In genomic region chr18:12014976-12015696, GRCh38 we compare ENCODE assay signal across 15 cellular contexts. TPM values are rescaled to one million over a fixed set of nuclear protein-coding genes. Genes with fewer than 3 reads are reported as not detected.
A peak's percentile ranks its signal among the peaks of the same experiment; 100 is the strongest.
DNase-seq lines count a peak whose midpoint lies in the region; ATAC-seq, FAIRE-seq and TF ChIP-seq lines count a peak whose summit lies in the region.
"Had no signal": no experiment of that assay in that cellular context is flagged by ENCODE, and none has a peak within 500 bp of the region (broad histone marks: within the 10 kb centered on the region; RNA-seq: fewer than 3 reads in every experiment).

No MANE protein-coding gene starts in this region.

- H3K4me1 ChIP-seq in K562 (replicated peaks in 1 of 2; ENCODE audit: control insufficient read depth in 2 of 2, insufficient read depth in 2 of 2, low read length in 2 of 2) (no peaks in the 10 kb centered on the region), keratinocyte (ENCODE audit: control insufficient read depth, extremely low read depth, insufficient read depth, low read length) (peaks cover 22% of the 10 kb centered on the region)

- WGBS in K562 (ENCODE audit: insufficient coverage, low coverage, missing lambda C conversion rate): 33% methylated on average over 10 of the region's 11 CpGs

- H3K36me3 ChIP-seq in K562 (ENCODE audit: control insufficient read depth, insufficient read depth, low read length) (no peaks in the 10 kb centered on the region), keratinocyte (ENCODE audit: control insufficient read depth in 2 of 2, extremely low read depth in 1 of 2, insufficient read depth in 2 of 2, low read length in 2 of 2) (peaks cover 2 to 6% of the 10 kb centered on the region in 2 experiments)
- H3K36me3 ChIP-seq: brain microvascular endothelial cell had no signal

- TF ChIP-seq POLR2A in K562 (conservative IDR thresholded peaks at IDR 0.05): no peak

- POLR2A ChIA-PET in K562 (lab: Yijun Ruan, JAX): interaction anchor here (0.9 kb wide), 1 partner anchor 17 kb away, joined by 3 read pairs; no protein-coding TSS in a partner anchor
- POLR2A ChIA-PET in HEK293T (lab: Yijun Ruan, JAX): no interaction called here

- BruUV-seq in K562 (replicated peaks; lab: Mats Ljungman, UMichigan): no TSS peak

- DNase-seq in D341Med (ENCODE audit: low spot score) (peak; percentile 25), K562 (ENCODE audit: extremely low read depth in 1 of 4, low spot score in 3 of 4) (no peak), keratinocyte (ENCODE audit: low read depth, low spot score) (no peak), posterior vena cava (ENCODE audit: low spot score) (peak; percentile 45), HEK293T (ENCODE audit: extremely low spot score) (no peak), hypothalamus (lab: John Stamatoyannopoulos, UW) (no peak)
- no peak for DNase-seq in activated effector memory CD4-positive, alpha-beta T cell treated with Interleukin-2 at 50 U/mL for 16 hours
- DNase-seq: brain microvascular endothelial cell; DMS 273 treated with DMSO at 0.1 percent for 48 hours; KBM-7; naive thymus-derived CD4-positive, alpha-beta T cell; NCI-H1694 treated with DMSO at 0.1 percent for 48 hours; stimulated activated CD8-positive, alpha-beta memory T cell treated with anti-CD3 and anti-CD28 coated beads, Interleukin-4, amount 100 ng/mL, for 48 hours had no signal

- H4K20me1 ChIP-seq in K562 (replicated peaks; ENCODE audit: control insufficient read depth, insufficient read depth, low read length) (peaks cover 5% of the 10 kb centered on the region; the same call in 1 of the 2 replicates), keratinocyte (ENCODE audit: control insufficient read depth, extremely low read depth, insufficient read depth, low read length) (no peaks in the 10 kb centered on the region)

- H3K4me2 ChIP-seq in K562 (ENCODE audit: insufficient read depth, low read length) (no peak overlapping the region), keratinocyte (ENCODE audit: control insufficient read depth, extremely low read depth, insufficient read depth, low read depth, low read length) (no peak overlapping the region)

- H3K9me1 ChIP-seq in K562 (ENCODE audit: control insufficient read depth, insufficient read depth, low read length) (no peaks in the 10 kb centered on the region), keratinocyte (ENCODE audit: control insufficient read depth, extremely low read depth, insufficient read depth, low read length) (no peaks in the 10 kb centered on the region)

- CTCF ChIA-PET in K562 (lab: Yijun Ruan, JAX; ENCODE audit: low intra/inter-chr PET ratio) (no interaction called here), HEK293T (lab: Yijun Ruan, JAX) (interaction anchor here (1.3 kb wide), 1 partner anchor 24 kb away, joined by 3 read pairs; no protein-coding TSS in a partner anchor)

- dilution Hi-C loops in keratinocyte (cut with MboI; ENCODE audit: extremely low pct_ligation_motif_present, low sequenced_read_pairs): no loop called here

- H3K4me3 ChIP-seq in K562 (no peak overlapping the region), keratinocyte (ENCODE audit: control insufficient read depth in 2 of 3, extremely low read depth in 1 of 3, insufficient read depth in 2 of 3, low read depth in 1 of 3, low read length in 3 of 3) (no peak overlapping the region)

- TF ChIP-seq EP300 in K562 (IDR thresholded peaks at IDR 0.05; ENCODE audit: low read length): no peak

- no peak for FAIRE-seq in K562 (lab: Jason Lieb, UNC)
- FAIRE-seq in keratinocyte (lab: Jason Lieb, UNC): peak; percentile 17
- FAIRE-seq: endometrium had no signal

- ATAC-seq in K562 (no peak), GM19351 (IDR thresholded peaks at IDR 0.05; ENCODE audit: unreplicated experiment) (no peak)
- ATAC-seq: naive thymus-derived CD4-positive, alpha-beta T cell had no signal

- H3K27ac ChIP-seq in K562 (ENCODE audit: extremely low read depth, low read depth, low read length) (no peak overlapping the region), keratinocyte (ENCODE audit: control insufficient read depth, insufficient read depth, low read length) (peak overlapping the region; percentile 15)
- H3K27ac ChIP-seq: brain microvascular endothelial cell had no signal

- TF ChIP-seq CTCF in K562 (IDR thresholded peaks at IDR 0.05 in 2 of 3, conservative IDR thresholded peaks at IDR 0.05 in 1 of 3; ENCODE audit: insufficient read depth in 2 of 3, low read depth in 1 of 3, low read length in 3 of 3) (no peak), keratinocyte (optimal IDR thresholded peaks at IDR 0.05 in 1 of 3, IDR thresholded peaks at IDR 0.05 in 1 of 3, conservative IDR thresholded peaks at IDR 0.05 in 1 of 3; ENCODE audit: extremely low read depth in 1 of 3, insufficient read depth in 2 of 3, low read length in 3 of 3) (no peak)

- H3K79me2 ChIP-seq in K562 (ENCODE audit: control insufficient read depth, insufficient read depth, low read length) (no peaks in the 10 kb centered on the region), keratinocyte (ENCODE audit: control insufficient read depth, insufficient read depth, low read length) (no peaks in the 10 kb centered on the region)

- no peak for TF ChIP-seq RAD21 in K562 (CRISPR knock-in tag; conservative IDR thresholded peaks at IDR 0.05 in 1 of 2, IDR thresholded peaks at IDR 0.05 in 1 of 2)

- H2AFZ ChIP-seq in K562 (ENCODE audit: low read depth, low read length) (no peak overlapping the region), keratinocyte (ENCODE audit: control insufficient read depth, low read length) (no peak overlapping the region)

- in situ Hi-C loops in K562 (cut with MboI): no loop called here

- intact Hi-C loops in K562 (cut with micrococcal nuclease) (no loop called here), posterior vena cava (cut with DNase I) (no loop called here)

- H3K9ac ChIP-seq in K562 (ENCODE audit: insufficient read depth in 1 of 2, low read depth in 2 of 2, low read length in 2 of 2) (no peak overlapping the region), keratinocyte (ENCODE audit: control insufficient read depth, extremely low read depth, insufficient read depth, low read length) (no peak overlapping the region)

- H3K27me3 ChIP-seq in K562 (ENCODE audit: control insufficient read depth in 2 of 2, insufficient read depth in 2 of 2, low read length in 2 of 2) (peaks cover 0 to 11% of the 10 kb centered on the region in 2 experiments; a peak in 1 of 5 replicates), keratinocyte (ENCODE audit: control insufficient read depth, extremely low read depth, insufficient read depth, low read length) (no peaks in the 10 kb centered on the region)
- H3K27me3 ChIP-seq: brain microvascular endothelial cell had no signal

- H3K9me3 ChIP-seq in K562 (replicated peaks; ENCODE audit: control insufficient read depth, insufficient read depth, low read depth, low read length): no peaks in the 10 kb centered on the region
- no peaks in the 10 kb centered on the region for H3K9me3 ChIP-seq in keratinocyte (ENCODE audit: control insufficient read depth, low read depth, low read length)

TF ChIP-seq in K562, 482 proteins besides CTCF, POLR2A, EP300 and RAD21:
- TF ChIP-seq SPI1 (IDR thresholded peaks at IDR 0.05; ENCODE audit: borderline replicate concordance, low read depth, low read length) (peak; percentile 43; the same call in 1 of the 2 replicates), XRCC5 (IDR thresholded peaks at IDR 0.05; ENCODE audit: low read depth, low read length) (no peak)

TF ChIP-seq in HEK293T, 16 proteins besides CTCF, POLR2A, EP300 and RAD21:
- TF ChIP-seq CTBP1 (IDR thresholded peaks at IDR 0.05; ENCODE audit: borderline replicate concordance): no peak

RNA-seq across cellular contexts. Expression of gene IMPA2, which starts 33.8 kb away (rescaled TPM):
- total RNA-seq in K562 (2011; cell fraction: chromatin; rRNA removed; ENCODE audit: low replicate concordance): 4.3 and 7.6 TPM in 2 replicates
- total RNA-seq in K562 (2011; cell fraction: nucleolus; rRNA removed): 7.0 and 8.0 TPM in 2 replicates
- 8.5 and 8.9 TPM in 2 replicates for total RNA-seq in K562 (2011; cell fraction: nucleoplasm; rRNA removed)
- total RNA-seq in K562 (2014; rRNA removed) (8.3 and 10.2 TPM in 2 replicates), K562 (2014; rRNA removed; fragmentation: Illumina TruSeq; extraction: Trizol) (4.3 and 5.8 TPM in 2 replicates), K562 (2015; rRNA removed; fragmentation: Illumina TruSeq; extraction: Trizol) (5.2 and 5.7 TPM in 2 replicates), K562 (2021) (11.3 and 13.2 TPM in 2 replicates), posterior vena cava (10 to 100 TPM; 14.9 to 31.5 TPM)
- polyA plus RNA-seq in K562 (2011; rRNA removed) (3.4 and 3.5 TPM in 2 replicates), K562 (2014; fragmentation: Illumina TruSeq; extraction: Trizol) (7.1 and 8.7 TPM in 2 replicates), K562 (2014; fragmentation: Nextera tagmentation; extraction: Ambion mirVana) (under 1 TPM; 0.62 to 0.98 TPM), K562 (2014; rRNA removed) (3.9 and 10.6 TPM in 2 replicates), keratinocyte (9.9 to 18.7 TPM (median 17.6 TPM) in 3 replicates)
- polyA plus RNA-seq in K562 (2011; cell fraction: cytosol; rRNA removed): 4.0 and 6.5 TPM in 2 replicates
- polyA plus RNA-seq in K562 (2011; cell fraction: nucleus; rRNA removed): 9.3 and 9.5 TPM in 2 replicates
- polyA plus RNA-seq in K562 (2012): 9.5 and 12.2 TPM in 2 replicates
- polyA minus RNA-seq in K562 (2011; rRNA and poly(A)+ RNA removed): 1.7 and 2.3 TPM in 2 replicates
- polyA minus RNA-seq in K562 (2011; cell fraction: cytosol; rRNA and poly(A)+ RNA removed): 2.2 and 2.7 TPM in 2 replicates
- 2.3 and 4.4 TPM in 2 replicates for polyA minus RNA-seq in K562 (2011; cell fraction: nucleus; rRNA and poly(A)+ RNA removed)
- 66.4 TPM for polyA plus RNA-seq in keratinocyte (2011; ENCODE audit: low read depth)
- 11.2 and 14.0 TPM in 2 replicates for polyA plus RNA-seq in keratinocyte (2011; cell fraction: cytosol; rRNA removed)
- 11.4 TPM in 2 replicates for polyA plus RNA-seq in keratinocyte (2011; cell fraction: nucleus; rRNA removed)
- 11.0 and 143 TPM in 2 replicates for polyA plus RNA-seq in keratinocyte (2012; ENCODE audit: low replicate concordance)
- polyA minus RNA-seq in keratinocyte: 12.0 to 15.1 TPM (median 12.1 TPM) in 3 replicates
- 12.5 TPM for polyA minus RNA-seq in keratinocyte (2011; cell fraction: cytosol; rRNA and poly(A)+ RNA removed)
- 4.2 and 4.6 TPM in 2 replicates for polyA minus RNA-seq in keratinocyte (2011; cell fraction: nucleus; rRNA and poly(A)+ RNA removed)

Comparison
In these comparisons a context has a peak if more than half of its experiments do, and no peak if none do; other contexts are left out.
1. DNase-seq: peak in D341Med (single experiment) and posterior vena cava (single experiment); none in K562 (0 of 4), keratinocyte (single experiment), activated effector memory CD4-positive, alpha-beta T cell treated with Interleukin-2 at 50 U/mL for 16 hours (single experiment), HEK293T (single experiment) and hypothalamus (0 of 51).